ENCODE assay signal across 24 cellular contexts in the genomic region with DNA sequence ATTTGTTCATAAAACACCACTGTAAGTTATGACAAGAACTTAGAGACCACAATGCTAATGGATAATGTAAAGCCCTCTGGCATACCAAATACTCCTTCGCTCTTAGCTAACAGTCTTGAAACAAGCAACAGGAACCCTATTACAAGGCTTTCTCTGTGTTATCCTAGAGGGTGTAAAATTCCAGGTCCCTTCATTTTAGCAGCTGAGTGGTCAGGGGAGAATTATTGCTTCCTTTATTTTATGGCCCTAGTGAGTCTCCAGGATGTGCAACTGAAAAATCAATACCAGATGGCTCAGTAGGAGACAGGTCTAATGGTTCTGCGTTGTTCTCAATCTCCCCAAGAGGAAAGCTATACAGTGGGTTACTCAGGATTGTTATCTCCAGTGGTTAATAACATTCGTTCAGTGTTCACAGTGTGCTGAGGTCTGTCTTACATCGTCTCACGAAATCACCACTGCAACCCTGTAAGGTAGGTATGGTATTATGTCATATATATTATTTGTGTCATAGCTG.
DNase-seq lines count a peak whose midpoint lies in the region; ATAC-seq and TF ChIP-seq lines count a peak whose summit lies in the region.
"Had no signal": no experiment of that assay in that cellular context is flagged by ENCODE, and none has a peak within 500 bp of the region (broad histone marks: within the 10 kb centered on the region; RNA-seq: fewer than 3 reads in every experiment).

No MANE protein-coding gene starts in this region.

- no peaks in the 10 kb centered on the region for H3K9me3 Mint-ChIP-seq in activated CD8-positive, alpha-beta memory T cell treated with anti-CD3 and anti-CD28 coated beads, Interleukin-2, amount 10 ng/mL, durations not matched to agents 7 days and 5 days (ENCODE audit: low read depth)
- H3K9me3 Mint-ChIP-seq: activated T-helper 17 cell treated with anti-CD3 and anti-CD28 coated beads, Interleukin-2, amount 50 U/mL, for 72 hours; stimulated activated naive CD8-positive, alpha-beta T cell treated with anti-CD3 and anti-CD28 coated beads, Interleukin-15, amount 100 ng/mL, for 72 hours had no signal

- no peak overlapping the region for H2AK5ac ChIP-seq in trophoblast cell (ENCODE audit: low read length)

- H4K12ac ChIP-seq in trophoblast cell (ENCODE audit: low read depth, low read length), result no peak overlapping the region

- no peaks in the 10 kb centered on the region for H3K36me3 Mint-ChIP-seq in activated CD8-positive, alpha-beta memory T cell treated with anti-CD3 and anti-CD28 coated beads, Interleukin-2, amount 10 ng/mL, durations not matched to agents 7 days and 5 days

- no peak overlapping the region for H3K27ac Mint-ChIP-seq in activated CD8-positive, alpha-beta memory T cell treated with anti-CD3 and anti-CD28 coated beads, Interleukin-2, amount 10 ng/mL, durations not matched to agents 7 days and 5 days
- H3K27ac Mint-ChIP-seq: activated T-helper 17 cell treated with anti-CD3 and anti-CD28 coated beads, Interleukin-2, amount 50 U/mL, for 72 hours; stimulated activated naive CD8-positive, alpha-beta T cell treated with anti-CD3 and anti-CD28 coated beads, Interleukin-15, amount 100 ng/mL, for 72 hours had no signal

- H3K36me3 ChIP-seq in trophoblast cell (ENCODE audit: control insufficient read depth in 1 of 2, insufficient read depth in 2 of 2, low read length in 2 of 2), result no peaks in the 10 kb centered on the region
- H3K36me3 ChIP-seq: brain microvascular endothelial cell, left lung, right lobe of liver, SJCRH30, upper lobe of right lung had no signal

- DNase-seq in AG10803 (ENCODE audit: low read depth) (peak; percentile 73), HFF-Myc (ENCODE audit: extremely low read depth, low read depth) (peak; percentile 79), SHP77 (lab: John Stamatoyannopoulos, UW) (peak; percentile 43 to 50), left kidney (ENCODE audit: low read depth, low spot score) (peak; percentile 48), caudate nucleus (lab: John Stamatoyannopoulos, UW) (no peak), trophoblast cell (no peak), posterior vena cava (ENCODE audit: low spot score) (no peak)
- no peak for DNase-seq in activated CD8-positive, alpha-beta memory T cell treated with anti-CD3 and anti-CD28 coated beads, Interleukin-2, amount 10 ng/mL, durations not matched to agents 7 days and 5 days
- DNase-seq: brain microvascular endothelial cell; COR-L47; HCEC 1CT; KBM-7; left lung; NCI-H446; occipital lobe; right lobe of liver; SJCRH30; stimulated activated CD4-positive, alpha-beta T cell treated with anti-CD3 and anti-CD28 coated beads, Interleukin-1b, Interleukin-23, amount 100 ng/mL, for 48 hours; stimulated activated naive CD8-positive, alpha-beta T cell treated with anti-CD3 and anti-CD28 coated beads, Interleukin-15, amount 100 ng/mL, for 72 hours; T-helper 9 cell; upper lobe of right lung had no signal

- H3K4me2 ChIP-seq in trophoblast cell (ENCODE audit: low read length), result no peak overlapping the region

- no peak overlapping the region for H3K23ac ChIP-seq in trophoblast cell (ENCODE audit: low read length)

- H4K91ac ChIP-seq in trophoblast cell (ENCODE audit: low read depth, low read length), result no peak overlapping the region

- H3K4me1 ChIP-seq in trophoblast cell (ENCODE audit: control insufficient read depth in 1 of 2, insufficient read depth in 2 of 2, low read length in 2 of 2), result no peaks in the 10 kb centered on the region
- H3K4me1 ChIP-seq: left lung, right lobe of liver, SJCRH30, upper lobe of right lung had no signal

- no peak overlapping the region for H3K14ac ChIP-seq in trophoblast cell (ENCODE audit: low read length)

- H3K18ac ChIP-seq in trophoblast cell (ENCODE audit: low read length), result no peak overlapping the region

- H2BK5ac ChIP-seq in trophoblast cell (ENCODE audit: low read depth, low read length, poor library complexity), result no peak overlapping the region

- no peak for ATAC-seq in activated CD8-positive, alpha-beta memory T cell treated with anti-CD3 and anti-CD28 coated beads, Interleukin-2, amount 10 ng/mL, durations not matched to agents 7 days and 5 days
- ATAC-seq: activated CD4-positive, CD25-positive, alpha-beta regulatory T cell treated with anti-CD3 and anti-CD28 coated beads, Interleukin-2, amount 50 U/mL, for 24 hours; activated T-helper 17 cell treated with anti-CD3 and anti-CD28 coated beads, Interleukin-2, amount 50 U/mL, for 72 hours; left lung; right lobe of liver; stimulated activated naive CD8-positive, alpha-beta T cell treated with anti-CD3 and anti-CD28 coated beads, Interleukin-15, amount 100 ng/mL, for 72 hours; upper lobe of right lung had no signal

- H2BK120ac ChIP-seq in trophoblast cell (ENCODE audit: insufficient read depth, low read length, poor library complexity), result no peak overlapping the region

- H3K4ac ChIP-seq in trophoblast cell (ENCODE audit: low read depth, low read length), result no peak overlapping the region

- WGBS in trophoblast cell (ENCODE audit: extremely low coverage, insufficient coverage, insufficient read length), result no CpG with 5 or more reads among the region's 5 CpGs

- H3K4me3 Mint-ChIP-seq in activated CD8-positive, alpha-beta memory T cell treated with anti-CD3 and anti-CD28 coated beads, Interleukin-2, amount 10 ng/mL, durations not matched to agents 7 days and 5 days, result no peak overlapping the region
- H3K4me3 Mint-ChIP-seq: activated T-helper 17 cell treated with anti-CD3 and anti-CD28 coated beads, Interleukin-2, amount 50 U/mL, for 72 hours; stimulated activated naive CD8-positive, alpha-beta T cell treated with anti-CD3 and anti-CD28 coated beads, Interleukin-15, amount 100 ng/mL, for 72 hours had no signal

- H3K79me1 ChIP-seq in trophoblast cell (ENCODE audit: low read length), result no peaks in the 10 kb centered on the region

- CTCF ChIA-PET in activated CD8-positive, alpha-beta memory T cell treated with anti-CD3 and anti-CD28 coated beads, Interleukin-2, amount 10 ng/mL, durations not matched to agents 7 days and 5 days (lab: Charles Lee), result no interaction called here

- no peak overlapping the region for H2AFZ ChIP-seq in trophoblast cell (ENCODE audit: insufficient read depth, low read length, poor library complexity)

- TF ChIP-seq CTCF in AG10803 (conservative IDR thresholded peaks at IDR 0.05; ENCODE audit: low read length) (no peak), HFF-Myc (IDR thresholded peaks at IDR 0.05; ENCODE audit: low read depth, low read length, missing control alignments) (no peak)

- no peak overlapping the region for H2BK12ac ChIP-seq in trophoblast cell (ENCODE audit: low read length)

- intact Hi-C loops in posterior vena cava (cut with DNase I), result no loop called here

- H3K79me2 ChIP-seq in trophoblast cell (ENCODE audit: control insufficient read depth, insufficient read depth, low read length, poor library complexity), result no peaks in the 10 kb centered on the region

- H3K4me3 ChIP-seq in AG10803 (ENCODE audit: low read length), result no peak overlapping the region
- H3K4me3 ChIP-seq in HFF-Myc (replicated peaks; ENCODE audit: low read depth, low read length), result no peak overlapping the region
- no peak overlapping the region for H3K4me3 ChIP-seq in trophoblast cell (ENCODE audit: low read depth, low read length)
- H3K4me3 ChIP-seq: coronary artery, left lung, right lobe of liver, SJCRH30, upper lobe of right lung had no signal

- no peak overlapping the region for H4K8ac ChIP-seq in trophoblast cell (ENCODE audit: low read depth, low read length)

- H3K27me3 Mint-ChIP-seq in activated CD8-positive, alpha-beta memory T cell treated with anti-CD3 and anti-CD28 coated beads, Interleukin-2, amount 10 ng/mL, durations not matched to agents 7 days and 5 days, result peaks cover 9% of the 10 kb centered on the region
- H3K27me3 Mint-ChIP-seq: stimulated activated naive CD8-positive, alpha-beta T cell treated with anti-CD3 and anti-CD28 coated beads, Interleukin-15, amount 100 ng/mL, for 72 hours had no signal

- H3K4me1 Mint-ChIP-seq in activated CD8-positive, alpha-beta memory T cell treated with anti-CD3 and anti-CD28 coated beads, Interleukin-2, amount 10 ng/mL, durations not matched to agents 7 days and 5 days, result peaks cover 5% of the 10 kb centered on the region
- H3K4me1 Mint-ChIP-seq: activated T-helper 17 cell treated with anti-CD3 and anti-CD28 coated beads, Interleukin-2, amount 50 U/mL, for 72 hours had no signal

- H3K9ac ChIP-seq in trophoblast cell (ENCODE audit: low read length), result no peak overlapping the region

- no peak overlapping the region for H3K27ac ChIP-seq in caudate nucleus (ENCODE audit: low read depth, low read length)
- H3K27ac ChIP-seq in trophoblast cell (ENCODE audit: low read depth, low read length), result no peak overlapping the region
- H3K27ac ChIP-seq: brain microvascular endothelial cell, coronary artery, left lung, right lobe of liver, SJCRH30, upper lobe of right lung had no signal

- no peaks in the 10 kb centered on the region for H3K27me3 ChIP-seq in trophoblast cell (ENCODE audit: insufficient read depth, low read length)
- H3K27me3 ChIP-seq: brain microvascular endothelial cell, left lung, right lobe of liver, SJCRH30, upper lobe of right lung had no signal

- H3K9me3 ChIP-seq in trophoblast cell (ENCODE audit: insufficient read depth, low read depth, low read length), result no peaks in the 10 kb centered on the region
- H3K9me3 ChIP-seq: left lung, right lobe of liver, SJCRH30, upper lobe of right lung had no signal

Comparison
In these comparisons a context has a peak if more than half of its experiments do, and no peak if none do; other contexts are left out.
1. DNase-seq: peak in AG10803 (single experiment), HFF-Myc (single experiment), SHP77 (2 of 2) and left kidney (single experiment); none in caudate nucleus (0 of 61), trophoblast cell (0 of 2), activated CD8-positive, alpha-beta memory T cell treated with anti-CD3 and anti-CD28 coated beads, Interleukin-2, amount 10 ng/mL, durations not matched to agents 7 days and 5 days (single experiment) and posterior vena cava (single experiment).